ENCODE assay signal across 12 cellular contexts in genomic region chr12:15631007-15631715, GRCh38.
DNase-seq lines count a peak whose midpoint lies in the region; ATAC-seq and TF ChIP-seq lines count a peak whose summit lies in the region.
"Had no signal": no experiment of that assay in that cellular context is flagged by ENCODE, and none has a peak within 500 bp of the region (broad histone marks: within the 10 kb centered on the region; RNA-seq: fewer than 3 reads in every experiment).

No MANE protein-coding gene starts in this region.

- ATAC-seq in right cardiac atrium (no peak), left cardiac atrium (no peak), HG03135 (IDR thresholded peaks at IDR 0.05; ENCODE audit: unreplicated experiment) (no peak), GM19324 (IDR thresholded peaks at IDR 0.05; ENCODE audit: low FRiP score, unreplicated experiment) (no peak)
- no peak for ATAC-seq in stimulated activated naive CD8-positive, alpha-beta T cell treated with anti-CD3 and anti-CD28 coated beads, Interleukin-15, Interleukin-2, amounts not matched to agents 100 U/mL and 50 U/mL, for 24 hours

- peak overlapping the region; percentile 92 for H3K27ac ChIP-seq in right cardiac atrium (ENCODE audit: low read length)

- H3K36me3 Mint-ChIP-seq in chondrocyte (ENCODE audit: low read depth) (peaks cover 21% of the 10 kb centered on the region), neural crest cell (ENCODE audit: low read depth) (peaks cover 5% of the 10 kb centered on the region)

- H3K4me3 ChIP-seq in right cardiac atrium (ENCODE audit: low read length): peak overlapping the region; percentile 4

- H3K4me1 ChIP-seq in right cardiac atrium (ENCODE audit: control insufficient read depth, insufficient read depth, low read length): peaks cover 3% of the 10 kb centered on the region

- H3K27me3 ChIP-seq in right cardiac atrium (ENCODE audit: control insufficient read depth, insufficient read depth): no peaks in the 10 kb centered on the region

- no peaks in the 10 kb centered on the region for H3K9me3 ChIP-seq in right cardiac atrium (ENCODE audit: control insufficient read depth, low read length)

- no peak for DNase-seq in right cardiac atrium
- DNase-seq in left cardiac atrium: no peak
- no peak for DNase-seq in chondrocyte (ENCODE audit: low spot score)
- no peak for DNase-seq in neural crest cell (ENCODE audit: low read depth, low spot score)
- DNase-seq in nucleus accumbens (lab: John Stamatoyannopoulos, UW): no peak
- DNase-seq in stimulated activated naive CD8-positive, alpha-beta T cell treated with anti-CD3 and anti-CD28 coated beads, Interleukin-15, Interleukin-2, amounts not matched to agents 100 U/mL and 50 U/mL, for 24 hours: no peak
- DNase-seq: activated CD4-positive, alpha-beta T cell treated with anti-CD3 and anti-CD28 coated beads for 4 hours; DMS153; H7; NCI-H2081 treated with DMSO at 0.1 percent for 48 hours had no signal

- peak overlapping the region; percentile 100 for H3K27ac Mint-ChIP-seq in chondrocyte (ENCODE audit: unreplicated experiment)
- H3K27ac Mint-ChIP-seq in neural crest cell (ENCODE audit: unreplicated experiment): peak overlapping the region; percentile 98

- intact Hi-C loops in right cardiac atrium (cut with DNase I): no loop called here
- intact Hi-C loops in left cardiac atrium (cut with DNase I): loop anchor here in 1 of 2 donors (10.0 kb wide), 1 partner anchor 154 kb away; the partner anchor contains the start of gene EPS8

- H3K4me3 Mint-ChIP-seq in chondrocyte (ENCODE audit: unreplicated experiment) (peak overlapping the region; percentile 47), neural crest cell (peak overlapping the region; percentile 9)

- H3K9me3 Mint-ChIP-seq in chondrocyte (ENCODE audit: low read depth) (no peaks in the 10 kb centered on the region), neural crest cell (no peaks in the 10 kb centered on the region)

- TF ChIP-seq CTCF in chondrocyte (IDR thresholded peaks at IDR 0.05) (no peak), neural crest cell (conservative IDR thresholded peaks at IDR 0.05) (no peak)

- H3K4me1 Mint-ChIP-seq in chondrocyte (ENCODE audit: low read depth) (peaks cover 82% of the 10 kb centered on the region), neural crest cell (peaks cover 71% of the 10 kb centered on the region)

- H3K27me3 Mint-ChIP-seq in chondrocyte (ENCODE audit: low read depth) (no peaks in the 10 kb centered on the region), neural crest cell (ENCODE audit: low read depth) (no peaks in the 10 kb centered on the region)

- 53% methylated on average over 6 of the region's 6 CpGs for WGBS in right cardiac atrium
